30 cellular contexts compared by ENCODE assay signal in genomic region chr1:74470262-74470661, GRCh38. TPM values are rescaled to one million over a fixed set of nuclear protein-coding genes. Genes with fewer than 3 reads are reported as not detected.
"Had no signal": no experiment of that assay in that cellular context is flagged by ENCODE, and none has a peak within 500 bp of the region (broad histone marks: within the 10 kb centered on the region; RNA-seq: fewer than 3 reads in every experiment).

No MANE protein-coding gene starts in this region.

- H3K36me3 ChIP-seq: adrenal gland, breast epithelium, pancreas, right lobe of liver, suprapubic skin had no signal

- H3K36me3 Mint-ChIP-seq: activated naive CD8-positive, alpha-beta T cell; natural killer cell treated with Interleukin-12 subunit alpha and Interleukin-12 subunit beta and Interleukin-15 and Interleukin-18, amount 100 ng/mL, for 72 hours; stimulated activated effector memory CD8-positive, alpha-beta T cell treated with anti-CD3 and anti-CD28 coated beads, Interleukin-12 subunit alpha, Interleukin-12 subunit beta, amount 100 ng/mL, for 72 hours; type B pancreatic cell had no signal

- H3K27ac Mint-ChIP-seq: activated B cell treated with CpG ODN at 0.5 μM for 24 hours; activated CD4-positive, alpha-beta T cell treated with anti-CD3 and anti-CD28 coated beads for 36 hours; activated naive CD8-positive, alpha-beta T cell; activated T-helper 2 cell treated with anti-CD3 and anti-CD28 coated beads, Interferon-gamma antibody, Interleukin-2, Interleukin-4, amounts not matched to agents 10 μg/mL and 5 μg/mL and 100 μg/mL, durations not matched to agents 14 hours and 24 hours and 36 hours; natural killer cell treated with Interleukin-12 subunit alpha and Interleukin-12 subunit beta and Interleukin-15 and Interleukin-18, amount 100 ng/mL, for 72 hours; stimulated activated effector memory CD8-positive, alpha-beta T cell treated with anti-CD3 and anti-CD28 coated beads, Interleukin-12 subunit alpha, Interleukin-12 subunit beta, amount 100 ng/mL, for 72 hours; stimulated activated naive CD8-positive, alpha-beta T cell treated with anti-CD3 and anti-CD28 coated beads, Interleukin-15, amount 100 ng/mL, for 72 hours; T-helper 17 cell; type B pancreatic cell had no signal

- H3K4me1 ChIP-seq: adrenal gland, breast epithelium, pancreas, right lobe of liver, suprapubic skin had no signal

- H3K9me3 Mint-ChIP-seq: activated B cell treated with CpG ODN at 0.5 μM for 24 hours; activated T-cell treated with anti-CD3 and anti-CD28 coated beads, Interleukin-2, amount 50 U/mL, for 4 hours; activated T-helper 2 cell treated with anti-CD3 and anti-CD28 coated beads, Interferon-gamma antibody, Interleukin-2, Interleukin-4, amounts not matched to agents 10 μg/mL and 5 μg/mL and 100 μg/mL, durations not matched to agents 14 hours and 24 hours and 36 hours; natural killer cell treated with Interleukin-12 subunit alpha and Interleukin-12 subunit beta and Interleukin-15 and Interleukin-18, amount 100 ng/mL, for 72 hours; stimulated activated effector memory CD8-positive, alpha-beta T cell treated with anti-CD3 and anti-CD28 coated beads, Interleukin-12 subunit alpha, Interleukin-12 subunit beta, amount 100 ng/mL, for 72 hours; stimulated activated naive CD8-positive, alpha-beta T cell treated with anti-CD3 and anti-CD28 coated beads, Interleukin-15, amount 100 ng/mL, for 72 hours; type B pancreatic cell had no signal

- H3K4me3 Mint-ChIP-seq: activated B cell treated with CpG ODN at 0.5 μM for 24 hours; activated CD4-positive, alpha-beta T cell treated with anti-CD3 and anti-CD28 coated beads for 36 hours; activated naive CD8-positive, alpha-beta T cell; activated T-cell treated with anti-CD3 and anti-CD28 coated beads, Interleukin-2, amount 50 U/mL, for 4 hours; natural killer cell treated with Interleukin-12 subunit alpha and Interleukin-12 subunit beta and Interleukin-15 and Interleukin-18, amount 100 ng/mL, for 72 hours; stimulated activated effector memory CD8-positive, alpha-beta T cell treated with anti-CD3 and anti-CD28 coated beads, Interleukin-12 subunit alpha, Interleukin-12 subunit beta, amount 100 ng/mL, for 72 hours; stimulated activated naive CD8-positive, alpha-beta T cell treated with anti-CD3 and anti-CD28 coated beads, Interleukin-15, amount 100 ng/mL, for 72 hours; T-helper 17 cell; type B pancreatic cell had no signal

- ATAC-seq: activated CD4-positive, alpha-beta T cell treated with anti-CD3 and anti-CD28 coated beads for 36 hours; activated T-cell treated with anti-CD3 and anti-CD28 coated beads, Interleukin-2, amount 50 U/mL, for 4 hours; natural killer cell treated with Interleukin-12 subunit alpha and Interleukin-12 subunit beta and Interleukin-15 and Interleukin-18, amount 100 ng/mL, for 72 hours; pancreas; right lobe of liver; stimulated activated effector memory CD8-positive, alpha-beta T cell treated with anti-CD3 and anti-CD28 coated beads, Interleukin-12 subunit alpha, Interleukin-12 subunit beta, amount 100 ng/mL, for 72 hours; stimulated activated naive CD8-positive, alpha-beta T cell treated with anti-CD3 and anti-CD28 coated beads, Interleukin-15, amount 100 ng/mL, for 72 hours; T-helper 17 cell had no signal

- H3K4me3 ChIP-seq: adrenal gland, breast epithelium, pancreas, right lobe of liver, skin epidermis, suprapubic skin had no signal

- H3K9me3 ChIP-seq: adrenal gland, breast epithelium, pancreas, right lobe of liver, suprapubic skin had no signal

- H3K27me3 Mint-ChIP-seq: activated naive CD8-positive, alpha-beta T cell had no signal

- DNase-seq: activated B cell treated with CpG ODN at 0.5 μM for 24 hours; activated CD4-positive, alpha-beta T cell treated with anti-CD3 and anti-CD28 coated beads for 36 hours; activated CD4-positive, alpha-beta T cell treated with anti-CD3 and anti-CD28 coated beads, Interleukin-2, amount 50 U/mL, for 4 hours; activated CD8-positive, alpha-beta memory T cell treated with anti-CD3 and anti-CD28 coated beads for 24 hours; activated CD8-positive, alpha-beta memory T cell treated with anti-CD3 and anti-CD28 coated beads, Interleukin-2, amount 50 U/mL, for 4 hours; activated naive CD4-positive, alpha-beta T cell; activated T-cell treated with anti-CD3 and anti-CD28 coated beads, Interleukin-2, amount 50 U/mL, for 4 hours; cerebellar nuclear complex; cortex of kidney; foreskin melanocyte; hippocampal formation; kidney glomerular epithelial cell; pancreas; right lobe of liver; stimulated activated CD4-positive, alpha-beta T cell treated with anti-CD3 and anti-CD28 coated beads, Interleukin-1b, Interleukin-23, amount 100 ng/mL, for 48 hours; stimulated activated naive CD8-positive, alpha-beta T cell treated with anti-CD3 and anti-CD28 coated beads, Interleukin-15, amount 100 ng/mL, for 72 hours; SW 1271; T-helper 17 cell had no signal

- H3K27ac ChIP-seq: pancreas, right lobe of liver, skin epidermis, suprapubic skin had no signal

- H3K27me3 ChIP-seq: adrenal gland, breast epithelium, pancreas, right lobe of liver, suprapubic skin had no signal

- H3K4me1 Mint-ChIP-seq: activated B cell treated with CpG ODN at 0.5 μM for 24 hours; activated CD4-positive, alpha-beta T cell treated with anti-CD3 and anti-CD28 coated beads for 36 hours; stimulated activated effector memory CD8-positive, alpha-beta T cell treated with anti-CD3 and anti-CD28 coated beads, Interleukin-12 subunit alpha, Interleukin-12 subunit beta, amount 100 ng/mL, for 72 hours; stimulated activated naive CD8-positive, alpha-beta T cell treated with anti-CD3 and anti-CD28 coated beads, Interleukin-15, amount 100 ng/mL, for 72 hours had no signal

RNA-seq across cellular contexts. Expression of gene LRRC53, which starts 42.1 kb away (rescaled TPM):
- total RNA-seq: activated B cell treated with CpG ODN at 0.5 μM for 24 hours; activated CD4-positive, alpha-beta T cell treated with anti-CD3 and anti-CD28 coated beads for 36 hours; activated T-cell treated with anti-CD3 and anti-CD28 coated beads, Interleukin-2, amount 50 U/mL, for 4 hours; activated T-helper 2 cell treated with anti-CD3 and anti-CD28 coated beads, Interferon-gamma antibody, Interleukin-2, Interleukin-4, amounts not matched to agents 10 μg/mL and 5 μg/mL and 100 μg/mL, durations not matched to agents 14 hours and 24 hours and 36 hours; adrenal gland; breast epithelium; epithelial cell of proximal tubule; liver; natural killer cell treated with Interleukin-12 subunit alpha and Interleukin-12 subunit beta and Interleukin-15 and Interleukin-18, amount 100 ng/mL, for 72 hours; pulmonary artery endothelial cell; right lobe of liver; suprapubic skin; T-helper 17 cell had no signal
- polyA plus RNA-seq: adrenal gland, liver, pancreas had no signal
